8 cellular contexts compared by ENCODE assay signal in genomic region chr5:10352404-10353240, GRCh38. TPM values are rescaled to one million over a fixed set of nuclear protein-coding genes. Genes with fewer than 3 reads are reported as not detected.
A peak's percentile ranks its signal among the peaks of the same experiment; 100 is the strongest.
DNase-seq lines count a peak whose midpoint lies in the region; ATAC-seq and TF ChIP-seq lines count a peak whose summit lies in the region.

No MANE protein-coding gene starts in this region.

- H3K36me3 ChIP-seq in BLaER1 treated with 17β-estradiol and CSF1 and Interleukin-3, amounts not matched to agents 10 nM and 100 nM, result peaks cover 0 to 1% (median 0%) of the 10 kb centered on the region in 11 experiments; a peak in 3 of 22 replicates
- H3K36me3 ChIP-seq in GM23248 (ENCODE audit: low read depth) (no peaks in the 10 kb centered on the region), ovary (no peaks in the 10 kb centered on the region)

- no peaks in the 10 kb centered on the region for H3K27me3 ChIP-seq in BLaER1 treated with 17β-estradiol and CSF1 and Interleukin-3, amounts not matched to agents 10 nM and 100 nM
- H3K27me3 ChIP-seq in GM23248 (replicated peaks; ENCODE audit: insufficient read depth) (no peaks in the 10 kb centered on the region), foreskin keratinocyte (no peaks in the 10 kb centered on the region), ovary (no peaks in the 10 kb centered on the region)

- no peak for TF ChIP-seq EP300 in ovary (IDR thresholded peaks at IDR 0.05)

- peak; percentile 69 for DNase-seq in GM23248
- peak; percentile 73 for DNase-seq in NCI-H2107 (lab: John Stamatoyannopoulos, UW)
- DNase-seq in activated CD8-positive, alpha-beta memory T cell treated with anti-CD3 and anti-CD28 coated beads, Interleukin-2, amount 50 U/mL, for 48 hours, result peak; percentile 60
- DNase-seq in foreskin keratinocyte, result no peak
- no peak for DNase-seq in ovary
- no peak for DNase-seq in COR-L47 (lab: John Stamatoyannopoulos, UW)

- peaks cover 26 to 36% (median 34%) of the 10 kb centered on the region in 11 experiments; a peak in 21 of 22 replicates for H4K20me1 ChIP-seq in BLaER1 treated with 17β-estradiol and CSF1 and Interleukin-3, amounts not matched to agents 10 nM and 100 nM
- H4K20me1 ChIP-seq in GM23248 (ENCODE audit: insufficient read depth), result peaks cover 13% of the 10 kb centered on the region; the same call in 1 of the 2 replicates

- H3F3A ChIP-seq in GM23248 (ENCODE audit: insufficient read depth), result peaks cover 32% of the 10 kb centered on the region

- WGBS in GM23248 (ENCODE audit: low coverage in 1 of 2, low lambda C conversion rate in 2 of 2, missing lambda C conversion rate in 2 of 2), 2 experiments, result 19 to 20% methylated on average over 19 of the region's 19 CpGs
- 13 to 22% (median 13%) methylated on average over 19 of the region's 19 CpGs for WGBS in ovary, 3 donors

- peak overlapping the region; percentile 71 to 95 (median 91) for H3K4me3 ChIP-seq in BLaER1 treated with 17β-estradiol and CSF1 and Interleukin-3, amounts not matched to agents 10 nM and 100 nM
- H3K4me3 ChIP-seq in GM23248 (peak overlapping the region; percentile 96), ovary (peak overlapping the region; percentile 57)

- in situ Hi-C loops in GM23248 (cut with MboI), result no loop called here

- H3K9me2 ChIP-seq in GM23248 (ENCODE audit: insufficient read depth), result no peaks in the 10 kb centered on the region

- no peaks in the 10 kb centered on the region for H3K9me3 ChIP-seq in BLaER1 treated with 17β-estradiol and CSF1 and Interleukin-3, amounts not matched to agents 10 nM and 100 nM (replicated peaks in 1 of 11)
- H3K9me3 ChIP-seq in GM23248 (ENCODE audit: low read depth) (no peaks in the 10 kb centered on the region), ovary (no peaks in the 10 kb centered on the region)

- H3K79me2 ChIP-seq in GM23248 (ENCODE audit: insufficient read depth), result peaks cover 42% of the 10 kb centered on the region

- peak overlapping the region; percentile 92 to 100 (median 98) for H3K9ac ChIP-seq in BLaER1 treated with 17β-estradiol and CSF1 and Interleukin-3, amounts not matched to agents 10 nM and 100 nM
- peak overlapping the region; percentile 97 for H3K9ac ChIP-seq in GM23248

- TF ChIP-seq POLR2A in ovary (IDR thresholded peaks at IDR 0.05), result no peak

- H3K4me2 ChIP-seq in BLaER1 treated with 17β-estradiol and CSF1 and Interleukin-3, amounts not matched to agents 10 nM and 100 nM, result peak overlapping the region; percentile 75 to 96 (median 86)
- H3K4me2 ChIP-seq in GM23248 (ENCODE audit: unreplicated experiment), result peak overlapping the region; percentile 93

- no peak for ATAC-seq in foreskin keratinocyte
- no peak for ATAC-seq in HG02588 (IDR thresholded peaks at IDR 0.05; ENCODE audit: unreplicated experiment)

- intact Hi-C loops in ovary (cut with DNase I), result no loop called here

- H3K27ac ChIP-seq in BLaER1 treated with 17β-estradiol and CSF1 and Interleukin-3, amounts not matched to agents 10 nM and 100 nM, result peak overlapping the region; percentile 94 to 99 (median 99)
- H3K27ac ChIP-seq in GM23248 (peak overlapping the region; percentile 93), foreskin keratinocyte (peak overlapping the region; percentile 95), ovary (peak overlapping the region; percentile 90 to 93)

- H3K4me1 ChIP-seq in BLaER1 treated with 17β-estradiol and CSF1 and Interleukin-3, amounts not matched to agents 10 nM and 100 nM, result peaks cover 19 to 42% (median 39%) of the 10 kb centered on the region in 10 experiments
- H3K4me1 ChIP-seq in GM23248 (ENCODE audit: insufficient read depth), result peaks cover 25% of the 10 kb centered on the region
- peaks cover 26% of the 10 kb centered on the region for H3K4me1 ChIP-seq in foreskin keratinocyte
- H3K4me1 ChIP-seq in ovary (ENCODE audit: insufficient read depth), result peaks cover 3% of the 10 kb centered on the region

- H2AFZ ChIP-seq in GM23248, result peak overlapping the region; percentile 90

- TF ChIP-seq CTCF in foreskin keratinocyte (conservative IDR thresholded peaks at IDR 0.05) (no peak), ovary (IDR thresholded peaks at IDR 0.05) (no peak)

RNA-seq across cellular contexts. Expression of gene MARCHF6, which starts 0.9 kb away (rescaled TPM):
- total RNA-seq in GM23248 (2014; rRNA removed; shearing (Covaris generic)), result 44.9 and 56.4 TPM in 2 replicates
- polyA plus RNA-seq in GM23248 (2016; fragmentation: Nextera tagmentation; extraction: Ambion mirVana) (97.5 and 105 TPM in 2 replicates), foreskin keratinocyte (27.4 and 32.7 TPM in 2 replicates), ovary (10 to 100 TPM; 59.0 to 75.4 TPM)
- total RNA-seq in foreskin keratinocyte (67.7 and 68.4 TPM in 2 replicates), ovary (100 to 1,000 TPM in 6 of 7 donors, 10 to 100 TPM in 1; 97.9 to 225 (median 182) TPM)

RNA-seq across cellular contexts. Expression of gene CMBL, which starts 44.9 kb away (rescaled TPM):
- 4.0 and 4.2 TPM in 2 replicates for total RNA-seq in GM23248 (2014; rRNA removed; shearing (Covaris generic))
- polyA plus RNA-seq in GM23248 (2016; fragmentation: Nextera tagmentation; extraction: Ambion mirVana), result 14.6 and 16.0 TPM in 2 replicates
- 16.4 and 17.8 TPM in 2 replicates for total RNA-seq in foreskin keratinocyte
- 18.0 and 20.9 TPM in 2 replicates for polyA plus RNA-seq in foreskin keratinocyte
- 10 to 100 TPM in 5 of 7 donors, 1 to 10 TPM in 2; 7.3 to 56.9 (median 43.2) TPM for total RNA-seq in ovary
- 10 to 100 TPM; 33.0 to 69.0 TPM for polyA plus RNA-seq in ovary

Comparison
In these comparisons a context has a peak if more than half of its experiments do, and no peak if none do; other contexts are left out.
1. DNase-seq: peak in GM23248 (single experiment), NCI-H2107 (single experiment) and activated CD8-positive, alpha-beta memory T cell treated with anti-CD3 and anti-CD28 coated beads, Interleukin-2, amount 50 U/mL, for 48 hours (single experiment); none in foreskin keratinocyte (0 of 2), ovary (0 of 5) and COR-L47 (single experiment).
2. Peak in every context shown above with its lines, with median percentiles within 50 percentile points of each other: H3K27ac ChIP-seq and H3K4me3 ChIP-seq.